Comparison of ENCODE assay signal across 18 cellular contexts in genomic region chr17:1145311-1145986, GRCh38. TPM values are rescaled to one million over a fixed set of nuclear protein-coding genes. Genes with fewer than 3 reads are reported as not detected.
A peak's percentile ranks its signal among the peaks of the same experiment; 100 is the strongest.
DNase-seq lines count a peak whose midpoint lies in the region; ATAC-seq, FAIRE-seq and TF ChIP-seq lines count a peak whose summit lies in the region.
"Had no signal": no experiment of that assay in that cellular context is flagged by ENCODE, and none has a peak within 500 bp of the region (broad histone marks: within the 10 kb centered on the region; RNA-seq: fewer than 3 reads in every experiment).

No MANE protein-coding gene starts in this region.

- H3K27me3 ChIP-seq in astrocyte (ENCODE audit: insufficient read depth, low read length), result peaks cover 2% of the 10 kb centered on the region
- no peaks in the 10 kb centered on the region for H3K27me3 ChIP-seq in neuronal stem cell (ENCODE audit: control insufficient read depth in 3 of 3, insufficient read depth in 3 of 3, low read depth in 1 of 3, low read length in 3 of 3)
- no peaks in the 10 kb centered on the region for H3K27me3 ChIP-seq in esophagus squamous epithelium
- H3K27me3 ChIP-seq in esophagus muscularis mucosa, result no peaks in the 10 kb centered on the region
- H3K27me3 ChIP-seq: BLaER1 had no signal

- H3K9me3 ChIP-seq in astrocyte (ENCODE audit: insufficient read depth, low read depth, low read length) (no peaks in the 10 kb centered on the region), neuronal stem cell (replicated peaks in 1 of 2; ENCODE audit: control insufficient read depth in 2 of 2, insufficient read depth in 1 of 2, low read depth in 1 of 2, low read length in 2 of 2) (no peaks in the 10 kb centered on the region), esophagus squamous epithelium (no peaks in the 10 kb centered on the region), esophagus muscularis mucosa (no peaks in the 10 kb centered on the region)
- H3K9me3 ChIP-seq: BLaER1, Caco-2 had no signal

- H4K8ac ChIP-seq in neuronal stem cell (ENCODE audit: low read depth, low read length), result no peak overlapping the region

- H3K27ac ChIP-seq in astrocyte (ENCODE audit: low read depth, low read length) (no peak overlapping the region), neuronal stem cell (replicated peaks; ENCODE audit: low read length) (no peak overlapping the region), esophagus squamous epithelium (no peak overlapping the region), esophagus muscularis mucosa (replicated peaks in 1 of 4) (no peak overlapping the region)
- H3K27ac ChIP-seq: BLaER1, HL-60 had no signal

- ATAC-seq in HG02840 (IDR thresholded peaks at IDR 0.05; ENCODE audit: low FRiP score, unreplicated experiment), result no peak

- peak overlapping the region; percentile 58 for H3K23ac ChIP-seq in neuronal stem cell (ENCODE audit: low read depth, low read length, poor library complexity)

- no peak overlapping the region for H2BK15ac ChIP-seq in neuronal stem cell (ENCODE audit: low read length)

- H2BK5ac ChIP-seq in neuronal stem cell (ENCODE audit: low read length), result no peak overlapping the region

- no CpG with 5 or more reads among the region's 14 CpGs for WGBS in neuronal stem cell (ENCODE audit: extremely low coverage in 2 of 2, insufficient read length in 2 of 2, insufficient replicate concordance in 1 of 2), 2 donors
- 81 to 92% methylated on average over 8 to 12 of the region's 14 CpGs for WGBS in esophagus squamous epithelium, 2 donors
- WGBS in esophagus muscularis mucosa, result 87% methylated on average over 14 of the region's 14 CpGs

- no peaks in the 10 kb centered on the region for H3K4me1 ChIP-seq in astrocyte (ENCODE audit: insufficient read depth, low read length)
- H3K4me1 ChIP-seq in neuronal stem cell (ENCODE audit: control insufficient read depth in 2 of 2, insufficient read depth in 1 of 2, low read depth in 1 of 2, low read length in 2 of 2), result peaks cover 13 to 14% of the 10 kb centered on the region in 2 donors
- peaks cover 0 to 9% (median 2%) of the 10 kb centered on the region in 3 donors for H3K4me1 ChIP-seq in esophagus squamous epithelium
- peaks cover 4 to 15% (median 10%) of the 10 kb centered on the region in 4 donors for H3K4me1 ChIP-seq in esophagus muscularis mucosa
- H3K4me1 ChIP-seq: Caco-2 had no signal

- DNase-seq in NCI-H82 (lab: John Stamatoyannopoulos, UW), result peak; percentile 93
- DNase-seq in astrocyte (ENCODE audit: low read depth), result no peak
- DNase-seq in islet precursor cell, result peak; percentile 52
- DNase-seq in neuronal stem cell (ENCODE audit: low spot score), result no peak
- no peak for DNase-seq in esophagus squamous epithelium (lab: John Stamatoyannopoulos, UW)
- no peak for DNase-seq in esophagus muscularis mucosa (ENCODE audit: extremely low spot score)
- DNase-seq in Calu3, result no peak
- DNase-seq: 8988T; AML-193; Caco-2; CD8-positive, alpha-beta memory T cell; DMS53; GF-D8; HCEC 1CT; HFFc6 had no signal

- H3K4me3 ChIP-seq in astrocyte (ENCODE audit: insufficient read depth, low read depth, low read length), result no peak overlapping the region
- H3K4me3 ChIP-seq in neuronal stem cell (ENCODE audit: low read length in 2 of 2), result no peak overlapping the region
- H3K4me3 ChIP-seq in esophagus squamous epithelium, result no peak overlapping the region
- no peak overlapping the region for H3K4me3 ChIP-seq in esophagus muscularis mucosa
- H3K4me3 ChIP-seq: BLaER1 had no signal

- intact Hi-C loops in esophagus squamous epithelium (cut with DNase I) (loop anchor here (10.0 kb wide), 1 partner anchor 91 kb away; no protein-coding TSS in a partner anchor), esophagus muscularis mucosa (cut with DNase I) (no loop called here), Calu3 (cut with micrococcal nuclease; ENCODE audit: unreplicated experiment) (loop anchor here (10.0 kb wide), 1 partner anchor 81 kb away; no protein-coding TSS in a partner anchor)

- CTCF ChIA-PET in Calu3 (lab: Charles Lee), result no interaction called here

- no peaks in the 10 kb centered on the region for H3K9me3 Mint-ChIP-seq in astrocyte (ENCODE audit: unreplicated experiment)
- no peaks in the 10 kb centered on the region for H3K9me3 Mint-ChIP-seq in Calu3 (ENCODE audit: low read depth, unreplicated experiment)
- H3K9me3 Mint-ChIP-seq: CD8-positive, alpha-beta memory T cell; HFFc6 had no signal

- BruUV-seq in Calu3 (replicated peaks; lab: Mats Ljungman, UMichigan), result no TSS peak

- no peak overlapping the region for H2AK5ac ChIP-seq in neuronal stem cell (ENCODE audit: low read depth, low read length)

- FAIRE-seq in astrocyte (lab: Jason Lieb, UNC), result no peak

- H3K4me2 ChIP-seq in astrocyte (ENCODE audit: low read length) (no peak overlapping the region), neuronal stem cell (ENCODE audit: insufficient read depth, low read length, poor library complexity, severe bottlenecking) (no peak overlapping the region)
- H3K4me2 ChIP-seq: BLaER1 had no signal

- no peak overlapping the region for H3K4ac ChIP-seq in neuronal stem cell (ENCODE audit: low read length)

- TF ChIP-seq EP300 in esophagus muscularis mucosa (IDR thresholded peaks at IDR 0.05), result no peak

- H3K9ac ChIP-seq in astrocyte (ENCODE audit: low read length) (no peak overlapping the region), neuronal stem cell (ENCODE audit: low read depth, low read length, poor library complexity) (no peak overlapping the region)
- H3K9ac ChIP-seq: BLaER1 had no signal

- TF ChIP-seq POLR2A in esophagus squamous epithelium (IDR thresholded peaks at IDR 0.05) (no peak), esophagus muscularis mucosa (IDR thresholded peaks at IDR 0.05; ENCODE audit: low read depth) (no peak)

- H3K4me1 Mint-ChIP-seq in astrocyte (ENCODE audit: low read depth, unreplicated experiment) (peaks cover 5% of the 10 kb centered on the region), Calu3 (ENCODE audit: low read depth, unreplicated experiment) (no peaks in the 10 kb centered on the region)

- H2BK12ac ChIP-seq in neuronal stem cell (ENCODE audit: low read length), result no peak overlapping the region

- H3K27ac Mint-ChIP-seq in astrocyte (ENCODE audit: unreplicated experiment) (peak overlapping the region; percentile 1), Calu3 (ENCODE audit: unreplicated experiment) (no peak overlapping the region)
- H3K27ac Mint-ChIP-seq: HFFc6 had no signal

- H3K79me2 ChIP-seq in astrocyte (ENCODE audit: insufficient read depth, low read length), result peaks cover 3% of the 10 kb centered on the region

- no peak overlapping the region for H3K14ac ChIP-seq in neuronal stem cell (ENCODE audit: low read length)

- H4K91ac ChIP-seq in neuronal stem cell (ENCODE audit: low read depth, low read length, poor library complexity), result no peak overlapping the region

- H3K4me3 Mint-ChIP-seq in astrocyte (ENCODE audit: unreplicated experiment), result no peak overlapping the region
- H3K4me3 Mint-ChIP-seq in Calu3 (ENCODE audit: low read depth, unreplicated experiment), result no peak overlapping the region
- H3K4me3 Mint-ChIP-seq: CD8-positive, alpha-beta memory T cell; HFFc6 had no signal

- H4K20me1 ChIP-seq in astrocyte (ENCODE audit: insufficient read depth, low read length), result peaks cover 44% of the 10 kb centered on the region

- H3K18ac ChIP-seq in neuronal stem cell (ENCODE audit: low read length), result peak overlapping the region; percentile 2

- TF ChIP-seq CTCF in astrocyte (IDR thresholded peaks at IDR 0.05; ENCODE audit: insufficient read depth, low read depth, low read length) (no peak), esophagus squamous epithelium (IDR thresholded peaks at IDR 0.05) (no peak), esophagus muscularis mucosa (IDR thresholded peaks at IDR 0.05) (no peak), Calu3 (IDR thresholded peaks at IDR 0.05; ENCODE audit: unreplicated experiment) (no peak)

- H3K36me3 ChIP-seq in astrocyte (ENCODE audit: insufficient read depth, low read length) (no peaks in the 10 kb centered on the region), neuronal stem cell (replicated peaks in 1 of 2; ENCODE audit: control insufficient read depth in 2 of 2, insufficient read depth in 2 of 2, low read length in 2 of 2) (peaks cover 4 to 8% of the 10 kb centered on the region in 2 donors), esophagus squamous epithelium (peaks cover 0 to 15% (median 0%) of the 10 kb centered on the region in 3 donors), esophagus muscularis mucosa (peaks cover 0 to 14% (median 9%) of the 10 kb centered on the region in 4 donors)

- H3K36me3 Mint-ChIP-seq in astrocyte (ENCODE audit: low read depth, unreplicated experiment), result peaks cover 10% of the 10 kb centered on the region
- peaks cover 12% of the 10 kb centered on the region for H3K36me3 Mint-ChIP-seq in Calu3 (ENCODE audit: insufficient read depth, unreplicated experiment)

- no peak overlapping the region for H2BK120ac ChIP-seq in neuronal stem cell (ENCODE audit: low read depth, low read length)

- H3K27me3 Mint-ChIP-seq in astrocyte (ENCODE audit: low read depth, unreplicated experiment) (peaks cover 2% of the 10 kb centered on the region), Calu3 (ENCODE audit: unreplicated experiment) (no peaks in the 10 kb centered on the region)
- H3K27me3 Mint-ChIP-seq: CD8-positive, alpha-beta memory T cell had no signal

- H3K79me1 ChIP-seq in neuronal stem cell (ENCODE audit: low read depth, low read length), result peaks cover 7% of the 10 kb centered on the region

- no peak overlapping the region for H2AFZ ChIP-seq in astrocyte (ENCODE audit: low read depth, low read length)
- H2AFZ ChIP-seq in neuronal stem cell (ENCODE audit: low read length), result no peak overlapping the region

RNA-seq across cellular contexts. Expression of gene ABR, which starts 34.3 kb away (rescaled TPM):
- total RNA-seq in astrocyte (70.9 and 85.0 TPM in 2 replicates), esophagus squamous epithelium (100 to 1,000 TPM in 1 of 4 donors, 10 to 100 TPM in 3; 62.1 to 248 (median 75.5) TPM), esophagus muscularis mucosa (100 to 1,000 TPM in 3 of 4 donors, 10 to 100 TPM in 1; 98.4 to 142 (median 114) TPM), Calu3 (2022) (76.3 and 92.7 TPM in 2 replicates)
- polyA plus RNA-seq in neuronal stem cell (2013, experiment 1 of 2), result 53.3 TPM
- 57.2 TPM for polyA plus RNA-seq in neuronal stem cell (2013, experiment 2 of 2)

Comparison
In these comparisons a context has a peak if more than half of its experiments do, and no peak if none do; other contexts are left out.
1. DNase-seq: peak in NCI-H82 (single experiment) and islet precursor cell (single experiment); none in astrocyte (single experiment), neuronal stem cell (single experiment), esophagus squamous epithelium (single experiment), esophagus muscularis mucosa (single experiment) and Calu3 (single experiment).